Comparison of ENCODE assay signal across 24 cellular contexts in the genomic region with DNA sequence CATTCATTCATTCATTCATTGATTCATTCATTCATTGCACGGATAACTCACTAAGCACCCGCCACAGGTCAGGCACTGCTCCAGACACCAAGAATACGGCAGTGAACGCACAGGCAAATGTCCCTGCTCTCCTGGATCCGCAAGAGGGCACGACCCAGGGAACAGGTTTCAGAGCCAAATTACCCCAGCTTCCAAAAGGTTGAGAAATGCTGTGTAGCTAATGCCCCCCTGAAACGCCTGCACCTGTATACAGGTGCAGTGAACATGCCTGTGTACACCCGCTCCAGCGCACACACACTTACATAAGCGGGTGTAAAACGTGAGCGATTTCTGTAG. TPM values are rescaled to one million over a fixed set of nuclear protein-coding genes. Genes with fewer than 3 reads are reported as not detected.
"Had no signal": no experiment of that assay in that cellular context is flagged by ENCODE, and none has a peak within 500 bp of the region (broad histone marks: within the 10 kb centered on the region; RNA-seq: fewer than 3 reads in every experiment).

No MANE protein-coding gene starts in this region.

- H2AFZ ChIP-seq: neural progenitor cell had no signal

- H3K4me3 ChIP-seq: heart left ventricle, lower lobe of right lung, mucosa of descending colon, neural progenitor cell had no signal

- H3K9ac ChIP-seq: neural progenitor cell had no signal

- DNase-seq: activated CD4-positive, alpha-beta T cell treated with anti-CD3 and anti-CD28 coated beads for 1 hour; activated CD4-positive, alpha-beta T cell treated with anti-CD3 and anti-CD28 coated beads, Interleukin-2, amount 50 U/mL, for 1 hour; activated gamma-delta T cell treated with Interleukin-2 at 50 U/mL for 16 hours; activated T-cell treated with anti-CD3 and anti-CD28 coated beads, Interleukin-2, amount 50 U/mL, for 1 hour; aorta; heart left ventricle; islet precursor cell; lower lobe of right lung; mesendoderm; naive B cell; retina; stimulated activated CD4-positive, alpha-beta T cell treated with anti-CD3 and anti-CD28 coated beads, Interleukin-2, amount 100 ng/mL, for 48 hours; stimulated activated CD8-positive, alpha-beta memory T cell treated with anti-CD3 and anti-CD28 coated beads, Interleukin-4, amount 100 ng/mL, for 48 hours; stimulated activated naive B cell treated with anti-CD40 and anti-IgM and Interleukin-4, amounts not matched to agents 10 μg/mL and 1 μg/mL and 100 μg/mL, for 72 hours; T-helper 9 cell had no signal

- H3K27ac ChIP-seq: epithelial cell of prostate, heart left ventricle, lower lobe of right lung, neural progenitor cell had no signal

- H3K36me3 ChIP-seq: heart left ventricle, lower lobe of right lung, neural progenitor cell had no signal

- ATAC-seq: activated naive CD4-positive, alpha-beta T cell treated with anti-CD3 and anti-CD28 coated beads, Interleukin-2, amount 50 U/mL, for 72 hours; stimulated activated naive B cell treated with anti-CD40 and anti-IgM and Interleukin-4, amounts not matched to agents 10 μg/mL and 1 μg/mL and 100 μg/mL, for 72 hours had no signal

- H3K9me3 ChIP-seq: heart left ventricle, lower lobe of right lung, mucosa of descending colon had no signal

RNA-seq across cellular contexts. Expression of a gene that starts 44.0 kb away (rescaled TPM):
- total RNA-seq: activated naive CD4-positive, alpha-beta T cell treated with anti-CD3 and anti-CD28 coated beads, Interleukin-2, amount 50 U/mL, for 72 hours; aorta; cardiac septum; chondrocyte; fibroblast of villous mesenchyme; T-helper 1 cell treated with Interleukin-12 subunit alpha and Interleukin-12 subunit beta and Interleukin-4 antibody, amounts not matched to agents 30 ng/mL and 1 ng/mL, for 36 hours; temporal lobe had no signal
